28 cellular contexts compared by ENCODE assay signal in the genomic region with DNA sequence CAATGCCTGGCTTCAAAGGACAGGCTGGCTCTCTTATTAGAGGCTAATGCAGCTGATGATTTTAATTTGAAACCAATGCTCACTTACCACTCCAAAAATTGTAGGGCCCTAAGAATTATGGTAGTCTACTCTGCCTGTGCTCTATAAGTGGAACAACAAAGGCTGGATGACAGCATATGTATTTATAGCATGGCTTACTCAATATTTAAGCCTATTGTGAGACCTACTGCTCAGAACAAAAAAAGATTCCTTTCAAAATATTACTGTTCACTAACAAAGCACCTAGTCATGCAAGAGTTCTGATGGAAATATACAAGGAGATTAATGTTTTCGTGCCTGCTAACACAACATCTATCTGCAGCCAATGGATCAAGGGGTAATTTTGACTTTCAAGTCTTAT.
DNase-seq lines count a peak whose midpoint lies in the region; ATAC-seq and TF ChIP-seq lines count a peak whose summit lies in the region.
"Had no signal": no experiment of that assay in that cellular context is flagged by ENCODE, and none has a peak within 500 bp of the region (broad histone marks: within the 10 kb centered on the region; RNA-seq: fewer than 3 reads in every experiment).

No MANE protein-coding gene starts in this region.

- DNase-seq in IMR-90 (no peak), amniotic epithelial cell (ENCODE audit: low read depth) (peak; percentile 6), foreskin keratinocyte (peak in 1 of 2 donors; percentile 61), left ventricle myocardium superior (no peak), HUDEP-2 (lab: John Stamatoyannopoulos, UW; ENCODE audit: unreplicated experiment in 76 of 76) (no peak)
- no peak for DNase-seq in activated effector memory CD4-positive, alpha-beta T cell treated with anti-CD3 and anti-CD28 coated beads, Interleukin-2, amount 50 U/mL, for 16 hours
- DNase-seq: CD8-positive, alpha-beta memory T cell; DMS 273 treated with DMSO at 0.1 percent for 48 hours; DMS79; EL; GDM1; H9; NCI-H1048; NCI-H1417 treated with DMSO at 0.1 percent for 48 hours; NCI-H1694 treated with DMSO at 0.1 percent for 48 hours; NCI-H2081; NCI-H2227 treated with DMSO at 0.1 percent for 48 hours; NCI-H526 treated with DMSO at 0.1 percent for 48 hours; SHP77 treated with DMSO at 0.1 percent for 48 hours; SW 1271 had no signal

- dilution Hi-C loops in IMR-90 (cut with HindIII; ENCODE audit: low sequenced_read_pairs, unreplicated experiment): no loop called here

- H3K23ac ChIP-seq in IMR-90 (ENCODE audit: low read depth, low read length): no peak overlapping the region

- no peak overlapping the region; the same call in 1 of the 2 replicates for H4K5ac ChIP-seq in IMR-90 (ENCODE audit: low read depth, low read length)

- no peak overlapping the region for H2BK15ac ChIP-seq in IMR-90 (ENCODE audit: low read depth, low read length)

- BruUV-seq in IMR-90 (replicated peaks; lab: Mats Ljungman, UMichigan): no TSS peak

- no peak overlapping the region for H2BK5ac ChIP-seq in IMR-90 (ENCODE audit: low read depth, low read length, poor library complexity, severe bottlenecking)

- TF ChIP-seq RAD21 in IMR-90 (IDR thresholded peaks at IDR 0.05; ENCODE audit: low read length): no peak

- POLR2A ChIA-PET in IMR-90 (lab: Charles Lee; ENCODE audit: unreplicated experiment): no interaction called here

- no CpG with 5 or more reads among the region's 1 CpG for WGBS in IMR-90 (ENCODE audit: extremely low coverage in 2 of 2, insufficient read length in 1 of 2), 2 experiments

- H2AFZ ChIP-seq in IMR-90 (replicated peaks; ENCODE audit: low read length, poor library complexity): no peak overlapping the region
- H2AFZ ChIP-seq: GM23338 had no signal

- no peak overlapping the region for H4K8ac ChIP-seq in IMR-90 (ENCODE audit: low read depth in 2 of 2, low read length in 2 of 2)

- TF ChIP-seq POLR2A in IMR-90 (IDR thresholded peaks at IDR 0.05; ENCODE audit: low read depth, low read length): no peak

- H3K4ac ChIP-seq in IMR-90 (ENCODE audit: low read depth, low read length): no peak overlapping the region; the same call in 1 of the 2 replicates

- H3K18ac ChIP-seq in IMR-90 (ENCODE audit: low read depth, low read length): no peak overlapping the region

- H3K4me1 ChIP-seq in IMR-90 (ENCODE audit: control insufficient read depth, insufficient read depth, low read length) (peaks cover 5% of the 10 kb centered on the region; the same call in 1 of the 2 replicates), foreskin keratinocyte (peaks cover 17% of the 10 kb centered on the region)

- TF ChIP-seq CTCF in IMR-90 (conservative IDR thresholded peaks at IDR 0.05; ENCODE audit: low read depth, low read length) (no peak), foreskin keratinocyte (conservative IDR thresholded peaks at IDR 0.05) (no peak)

- no peaks in the 10 kb centered on the region for H3K9me3 ChIP-seq in IMR-90 (ENCODE audit: control insufficient read depth, insufficient read depth, low read length)

- no peak overlapping the region for H3K9ac ChIP-seq in IMR-90 (ENCODE audit: low read depth, low read length)

- CTCF ChIA-PET in IMR-90 (lab: Yijun Ruan, JAX): interaction anchor here (1.6 kb wide), 1 partner anchor 9 kb away, joined by 3 read pairs; no protein-coding TSS in a partner anchor

- peak overlapping the region; percentile 40; the same call in 1 of the 2 replicates for H2BK20ac ChIP-seq in IMR-90 (ENCODE audit: low read depth, low read length)

- intact Hi-C loops in IMR-90 (cut with micrococcal nuclease): no loop called here
- intact Hi-C loops in left ventricle myocardium superior (cut with micrococcal nuclease): no loop called here

- H3K4me3 ChIP-seq in IMR-90 (ENCODE audit: insufficient read depth, low read depth, low read length): no peak overlapping the region
- H3K4me3 ChIP-seq: GM23338, K562, SK-N-MC had no signal

- 0 out of 2 replicates have a peak overlapping the region, but pooled peaks have one; percentile 30 for H3K14ac ChIP-seq in IMR-90 (replicated peaks; ENCODE audit: low read depth, low read length)

- H3K36me3 ChIP-seq in IMR-90 (ENCODE audit: control insufficient read depth, insufficient read depth, low read length): no peaks in the 10 kb centered on the region

- ATAC-seq in IMR-90 (ENCODE audit: low read depth) (no peak), foreskin keratinocyte (peak; percentile 35), HG03280 (IDR thresholded peaks at IDR 0.05; ENCODE audit: unreplicated experiment) (no peak), left ventricle myocardium superior (no peak)
- ATAC-seq: GM23338, HepG2, K562, Panc1 had no signal

- no peak overlapping the region for H3K4me2 ChIP-seq in IMR-90 (ENCODE audit: low read depth, low read length)
- H3K4me2 ChIP-seq: GM23338 had no signal

- H4K91ac ChIP-seq in IMR-90 (ENCODE audit: insufficient read depth, low read depth, low read length): no peak overlapping the region

- H3K9me1 ChIP-seq in IMR-90 (ENCODE audit: insufficient read depth, low read length): peaks cover 2% of the 10 kb centered on the region

- H3K27ac ChIP-seq in IMR-90 (ENCODE audit: insufficient read depth, low read length) (no peak overlapping the region), foreskin keratinocyte (peak overlapping the region; percentile 50)
- H3K27ac ChIP-seq: C4-2B, RWPE1, SK-N-MC had no signal

- no peak overlapping the region for H3K56ac ChIP-seq in IMR-90 (ENCODE audit: extremely low read depth, insufficient read depth, low read length)

- in situ Hi-C loops in IMR-90 (cut with MboI; ENCODE audit: low sequenced_read_pairs): no loop called here

- no peaks in the 10 kb centered on the region for H3K27me3 ChIP-seq in IMR-90 (ENCODE audit: control insufficient read depth, insufficient read depth, low read length)
- H3K27me3 ChIP-seq in foreskin keratinocyte: no peaks in the 10 kb centered on the region

- peak overlapping the region; percentile 54 for H2BK120ac ChIP-seq in IMR-90 (ENCODE audit: low read depth, low read length)

- H3K79me1 ChIP-seq in IMR-90 (ENCODE audit: low read depth in 1 of 2, low read length in 2 of 2): peaks cover 0 to 5% of the 10 kb centered on the region in 2 experiments; a peak in 1 of 4 replicates

- H2AK5ac ChIP-seq in IMR-90 (ENCODE audit: low read depth, low read length): peak overlapping the region; percentile 43; the same call in 1 of the 2 replicates

- H4K20me1 ChIP-seq in IMR-90 (ENCODE audit: insufficient read depth, low read length): no peaks in the 10 kb centered on the region

- H2AK9ac ChIP-seq in IMR-90 (replicated peaks; ENCODE audit: low read depth, low read length, poor library complexity): no peak overlapping the region

TF ChIP-seq in IMR-90, 13 proteins besides CTCF, POLR2A, EP300 and RAD21:
- TF ChIP-seq BHLHE40 (IDR thresholded peaks at IDR 0.05; ENCODE audit: low read depth, low read length) (no peak), RFX5 (IDR thresholded peaks at IDR 0.05; ENCODE audit: low read depth, low read length) (no peak), FOS (IDR thresholded peaks at IDR 0.05; ENCODE audit: low read depth, low read length) (no peak), ELK1 (IDR thresholded peaks at IDR 0.05; ENCODE audit: borderline replicate concordance, low read depth, low read length) (no peak), CEBPB (IDR thresholded peaks at IDR 0.05; ENCODE audit: low read depth, low read length) (no peak), MXI1 (IDR thresholded peaks at IDR 0.05; ENCODE audit: borderline replicate concordance, low read depth, low read length) (no peak), MAFK (IDR thresholded peaks at IDR 0.05; ENCODE audit: low read depth, low read length) (no peak), CHD1 (IDR thresholded peaks at IDR 0.05; ENCODE audit: low read depth, low read length) (no peak), SMC3 (IDR thresholded peaks at IDR 0.05; ENCODE audit: low read depth, low read length) (no peak), NFE2L2 (IDR thresholded peaks at IDR 0.05; ENCODE audit: low read depth, low read length) (no peak), MAZ (IDR thresholded peaks at IDR 0.05; ENCODE audit: borderline replicate concordance, low read depth, low read length) (no peak), RCOR1 (IDR thresholded peaks at IDR 0.05; ENCODE audit: insufficient replicate concordance, low read length) (no peak)
- TF ChIP-seq, protein P1, sequence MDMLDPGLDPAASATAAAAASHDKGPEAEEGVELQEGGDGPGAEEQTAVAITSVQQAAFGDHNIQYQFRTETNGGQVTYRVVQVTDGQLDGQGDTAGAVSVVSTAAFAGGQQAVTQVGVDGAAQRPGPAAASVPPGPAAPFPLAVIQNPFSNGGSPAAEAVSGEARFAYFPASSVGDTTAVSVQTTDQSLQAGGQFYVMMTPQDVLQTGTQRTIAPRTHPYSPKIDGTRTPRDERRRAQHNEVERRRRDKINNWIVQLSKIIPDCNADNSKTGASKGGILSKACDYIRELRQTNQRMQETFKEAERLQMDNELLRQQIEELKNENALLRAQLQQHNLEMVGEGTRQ (IDR thresholded peaks at IDR 0.05; ENCODE audit: low read depth, low read length): no peak
